ENCODE assay signal across 1 cellular context in genomic region chr1:161180643-161181042, GRCh38.
TF ChIP-seq lines count a peak whose summit lies in the region.

No MANE protein-coding gene starts in this region.

TF ChIP-seq in HCT116, 20 proteins besides CTCF, POLR2A, EP300 and RAD21:
- TF ChIP-seq SP1 (IDR thresholded peaks at IDR 0.05; ENCODE audit: low read depth), result no peak
- no peak for TF ChIP-seq POLR2AphosphoS5 (IDR thresholded peaks at IDR 0.05; ENCODE audit: low read depth, low read length)
- TF ChIP-seq FOSL1 (IDR thresholded peaks at IDR 0.05; ENCODE audit: low read depth), result no peak
- TF ChIP-seq CEBPB (IDR thresholded peaks at IDR 0.05; ENCODE audit: low read depth), result no peak
- no peak for TF ChIP-seq JUND (IDR thresholded peaks at IDR 0.05)
- no peak for TF ChIP-seq ZFX (IDR thresholded peaks at IDR 0.05)
- no peak for TF ChIP-seq MAX (IDR thresholded peaks at IDR 0.05)
- TF ChIP-seq EZH2phosphoT487 (IDR thresholded peaks at IDR 0.05; ENCODE audit: borderline replicate concordance), result no peak
- TF ChIP-seq, protein P1, sequence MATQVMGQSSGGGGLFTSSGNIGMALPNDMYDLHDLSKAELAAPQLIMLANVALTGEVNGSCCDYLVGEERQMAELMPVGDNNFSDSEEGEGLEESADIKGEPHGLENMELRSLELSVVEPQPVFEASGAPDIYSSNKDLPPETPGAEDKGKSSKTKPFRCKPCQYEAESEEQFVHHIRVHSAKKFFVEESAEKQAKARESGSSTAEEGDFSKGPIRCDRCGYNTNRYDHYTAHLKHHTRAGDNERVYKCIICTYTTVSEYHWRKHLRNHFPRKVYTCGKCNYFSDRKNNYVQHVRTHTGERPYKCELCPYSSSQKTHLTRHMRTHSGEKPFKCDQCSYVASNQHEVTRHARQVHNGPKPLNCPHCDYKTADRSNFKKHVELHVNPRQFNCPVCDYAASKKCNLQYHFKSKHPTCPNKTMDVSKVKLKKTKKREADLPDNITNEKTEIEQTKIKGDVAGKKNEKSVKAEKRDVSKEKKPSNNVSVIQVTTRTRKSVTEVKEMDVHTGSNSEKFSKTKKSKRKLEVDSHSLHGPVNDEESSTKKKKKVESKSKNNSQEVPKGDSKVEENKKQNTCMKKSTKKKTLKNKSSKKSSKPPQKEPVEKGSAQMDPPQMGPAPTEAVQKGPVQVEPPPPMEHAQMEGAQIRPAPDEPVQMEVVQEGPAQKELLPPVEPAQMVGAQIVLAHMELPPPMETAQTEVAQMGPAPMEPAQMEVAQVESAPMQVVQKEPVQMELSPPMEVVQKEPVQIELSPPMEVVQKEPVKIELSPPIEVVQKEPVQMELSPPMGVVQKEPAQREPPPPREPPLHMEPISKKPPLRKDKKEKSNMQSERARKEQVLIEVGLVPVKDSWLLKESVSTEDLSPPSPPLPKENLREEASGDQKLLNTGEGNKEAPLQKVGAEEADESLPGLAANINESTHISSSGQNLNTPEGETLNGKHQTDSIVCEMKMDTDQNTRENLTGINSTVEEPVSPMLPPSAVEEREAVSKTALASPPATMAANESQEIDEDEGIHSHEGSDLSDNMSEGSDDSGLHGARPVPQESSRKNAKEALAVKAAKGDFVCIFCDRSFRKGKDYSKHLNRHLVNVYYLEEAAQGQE (IDR thresholded peaks at IDR 0.05; ENCODE audit: low read depth), result no peak
- TF ChIP-seq ZNF274 (IDR thresholded peaks at IDR 0.05; ENCODE audit: low read depth, low read length), result no peak
- no peak for TF ChIP-seq ELF1 (IDR thresholded peaks at IDR 0.05; ENCODE audit: borderline replicate concordance, low read depth)
- TF ChIP-seq EGR1 (IDR thresholded peaks at IDR 0.05; ENCODE audit: low read depth), result no peak
- no peak for TF ChIP-seq CBX3 (IDR thresholded peaks at IDR 0.05; ENCODE audit: low read depth)
